8 cellular contexts compared by ENCODE assay signal in genomic region chr7:117014673-117015133, GRCh38.
DNase-seq lines count a peak whose midpoint lies in the region; ATAC-seq and TF ChIP-seq lines count a peak whose summit lies in the region.

No MANE protein-coding gene starts in this region.

- H3K36me3 ChIP-seq in A673 (ENCODE audit: insufficient read depth, low read length, poor library complexity, severe bottlenecking) (no peaks in the 10 kb centered on the region), parathyroid adenoma (ENCODE audit: control insufficient read depth, insufficient read depth, low read length) (no peaks in the 10 kb centered on the region)

- H3K27me3 ChIP-seq in A673 (replicated peaks; ENCODE audit: insufficient read depth, low read depth, low read length, poor library complexity), result no peaks in the 10 kb centered on the region
- H3K27me3 ChIP-seq in parathyroid adenoma (ENCODE audit: control insufficient read depth, insufficient read depth, low read length), result no peaks in the 10 kb centered on the region

- CTCF ChIA-PET in A673 (lab: Charles Lee), result no interaction called here

- BruUV-seq in A673 (replicated peaks; lab: Mats Ljungman, UMichigan), result no TSS peak

- DNase-seq in A673 (ENCODE audit: low spot score) (peak; percentile 62), SHP77 (lab: John Stamatoyannopoulos, UW) (peak; percentile 62 to 76), fibroblast of mammary gland (ENCODE audit: low read depth) (peak; percentile 65), T1000 (lab: John Stamatoyannopoulos, UW) (no peak)

- H3K9ac ChIP-seq in parathyroid adenoma, result no peak overlapping the region

- peak overlapping the region; percentile 9 for H3K27ac ChIP-seq in A673 (ENCODE audit: low read depth, low read length, poor library complexity, severe bottlenecking)
- no peak overlapping the region for H3K27ac ChIP-seq in parathyroid adenoma

- H3K79me2 ChIP-seq in parathyroid adenoma, result no peaks in the 10 kb centered on the region

- H3K9me3 ChIP-seq in A673 (ENCODE audit: low read depth, low read length, poor library complexity, severe bottlenecking) (no peaks in the 10 kb centered on the region), parathyroid adenoma (ENCODE audit: control insufficient read depth, low read length) (no peaks in the 10 kb centered on the region)

- intact Hi-C loops in A673 (cut with micrococcal nuclease; ENCODE audit: unreplicated experiment), result no loop called here

- peak overlapping the region; percentile 26 for H3K4me2 ChIP-seq in parathyroid adenoma (ENCODE audit: low read length)

- no peak for TF ChIP-seq CTCF in A673 (conservative IDR thresholded peaks at IDR 0.05; ENCODE audit: low read depth, low read length)
- TF ChIP-seq CTCF in fibroblast of mammary gland (conservative IDR thresholded peaks at IDR 0.05; ENCODE audit: control insufficient read depth, insufficient read depth, low read depth, low read length), result no peak
- no peak for TF ChIP-seq CTCF in parathyroid adenoma (IDR thresholded peaks at IDR 0.05)

- H3K4me3 ChIP-seq in A673 (ENCODE audit: low read depth, low read length, poor library complexity, severe bottlenecking), result peak overlapping the region; percentile 10
- peak overlapping the region; percentile 15 for H3K4me3 ChIP-seq in fibroblast of mammary gland (ENCODE audit: control insufficient read depth, low read depth, low read length)
- no peak overlapping the region for H3K4me3 ChIP-seq in parathyroid adenoma (ENCODE audit: low read depth, low read length)

- POLR2A ChIA-PET in A673 (lab: Charles Lee; ENCODE audit: low non-redundant PET), result no interaction called here

- H3K4me1 ChIP-seq in A673 (ENCODE audit: insufficient read depth, low read length, poor library complexity, severe bottlenecking) (peaks cover 29% of the 10 kb centered on the region), parathyroid adenoma (peaks cover 6% of the 10 kb centered on the region)

- peak overlapping the region; percentile 19 for H2AFZ ChIP-seq in parathyroid adenoma

- ATAC-seq in GM18861 (IDR thresholded peaks at IDR 0.05; ENCODE audit: unreplicated experiment), result peak; percentile 27
- peak; percentile 44 for ATAC-seq in HG03175 (IDR thresholded peaks at IDR 0.05; ENCODE audit: unreplicated experiment)
- no peak for ATAC-seq in HG03097 (IDR thresholded peaks at IDR 0.05; ENCODE audit: low FRiP score, unreplicated experiment)
